17 cellular contexts compared by ENCODE assay signal in genomic region chr20:11221046-11221445, GRCh38.
DNase-seq lines count a peak whose midpoint lies in the region; ATAC-seq, FAIRE-seq and TF ChIP-seq lines count a peak whose summit lies in the region.
"Had no signal": no experiment of that assay in that cellular context is flagged by ENCODE, and none has a peak within 500 bp of the region (broad histone marks: within the 10 kb centered on the region; RNA-seq: fewer than 3 reads in every experiment).

No MANE protein-coding gene starts in this region.

- no peak overlapping the region for H2BK120ac ChIP-seq in H1 (replicated peaks; ENCODE audit: low read depth, low read length)

- TF ChIP-seq POLR2A in H1 (IDR thresholded peaks at IDR 0.05; ENCODE audit: control extremely low read depth in 1 of 2, low read depth in 2 of 2, low read length in 2 of 2), result no peak

- H3K27me3 ChIP-seq in H1 (replicated peaks in 1 of 4; ENCODE audit: control insufficient read depth in 3 of 4, extremely low read depth in 1 of 4, insufficient read depth in 3 of 4, low read length in 3 of 4), result peaks cover 0 to 1% (median 0%) of the 10 kb centered on the region in 4 experiments; a peak in 1 of 7 replicates
- H3K27me3 ChIP-seq: BE2C had no signal

- no peak overlapping the region for H3K4ac ChIP-seq in H1 (replicated peaks; ENCODE audit: insufficient read length, low read depth, low read length)

- CTCF ChIA-PET in H1 (lab: Charles Lee; ENCODE audit: partially characterized antibody), result interaction anchor here (1.1 to 1.9 kb wide), 3 partner anchors 11 to 47 kb away, joined by 3 to 6 read pairs (median 4); no protein-coding TSS in a partner anchor

- H4K20me1 ChIP-seq in H1 (replicated peaks in 1 of 2; ENCODE audit: control insufficient read depth in 1 of 2, insufficient read depth in 2 of 2, low read length in 2 of 2), result no peaks in the 10 kb centered on the region

- peak; percentile 9 for ATAC-seq in HG02798 (IDR thresholded peaks at IDR 0.05; ENCODE audit: poor library complexity, unreplicated experiment)

- H3K4me3 Mint-ChIP-seq in osteocyte (ENCODE audit: unreplicated experiment), result no peak overlapping the region
- H3K4me3 Mint-ChIP-seq: CD4-positive, alpha-beta memory T cell; HFFc6 had no signal

- no peak overlapping the region for H2BK15ac ChIP-seq in H1 (ENCODE audit: low read length)

- no peaks in the 10 kb centered on the region for H3K9me3 ChIP-seq in H1 (ENCODE audit: insufficient read depth in 2 of 2, low read depth in 1 of 2, low read length in 1 of 2)
- H3K9me3 ChIP-seq: BE2C had no signal

- no peak for FAIRE-seq in H1 (lab: Jason Lieb, UNC)
- FAIRE-seq: A204.1, G401.6 had no signal

- DNase-seq in H1 (ENCODE audit: low read depth in 1 of 2, low spot score in 2 of 2) (no peak), fibroblast of the aortic adventitia (ENCODE audit: low read depth) (peak; percentile 86), osteocyte (ENCODE audit: extremely low spot score, unreplicated experiment) (no peak), islet precursor cell (no peak), NCI-H1092 treated with DMSO at 0.1 percent for 48 hours (lab: John Stamatoyannopoulos, UW) (no peak)
- no peak for DNase-seq in stimulated activated CD4-positive, alpha-beta T cell treated with anti-CD3 and anti-CD28 coated beads, Interleukin-2, amount 100 ng/mL, for 24 hours
- DNase-seq: BE2C; CD4-positive, alpha-beta memory T cell; DMS79 treated with DMSO at 0.1 percent for 48 hours; EL; HCEC 1CT; HFFc6 had no signal

- no peak overlapping the region for H3K56ac ChIP-seq in H1 (replicated peaks; ENCODE audit: insufficient read length, low read depth, low read length)

- 87% methylated on average over 2 of the region's 2 CpGs; no CpG with 5 or more reads in 1 of the 2 experiments for WGBS in H1 (ENCODE audit: extremely low coverage in 1 of 2, insufficient coverage in 1 of 2, insufficient read length in 1 of 2, insufficient replicate concordance in 2 of 2, low coverage in 1 of 2, low lambda C conversion rate in 2 of 2, missing lambda C conversion rate in 1 of 2), 2 experiments

- H3K4me3 ChIP-seq in H1 (ENCODE audit: extremely low read depth in 1 of 4, insufficient read depth in 2 of 4, low read depth in 3 of 4, low read length in 4 of 4), result no peak overlapping the region
- H3K4me3 ChIP-seq in fibroblast of the aortic adventitia (ENCODE audit: low read depth, low read length), result no peak overlapping the region

- 0 out of 2 replicates have a peak overlapping the region, but pooled peaks have one; percentile 37 for H2AFZ ChIP-seq in H1 (ENCODE audit: low read length)

- H3K79me2 ChIP-seq in H1 (ENCODE audit: control insufficient read depth in 1 of 2, insufficient read depth in 2 of 2, low read length in 2 of 2), result no peaks in the 10 kb centered on the region

- no peaks in the 10 kb centered on the region for H3K4me1 ChIP-seq in H1 (replicated peaks in 1 of 4; ENCODE audit: control insufficient read depth in 3 of 4, insufficient read depth in 4 of 4, low read length in 3 of 4)
- H3K4me1 ChIP-seq: BE2C had no signal

- no peak for TF ChIP-seq RAD21 in H1 (IDR thresholded peaks at IDR 0.05 in 1 of 2, conservative IDR thresholded peaks at IDR 0.05 in 1 of 2; ENCODE audit: low read depth in 2 of 2, low read length in 2 of 2)

- no peaks in the 10 kb centered on the region for H3K9me3 Mint-ChIP-seq in osteocyte (ENCODE audit: unreplicated experiment)
- H3K9me3 Mint-ChIP-seq: HFFc6 had no signal

- no peak overlapping the region for H4K91ac ChIP-seq in H1 (replicated peaks; ENCODE audit: insufficient read length, low read length)

- no peaks in the 10 kb centered on the region for H3K27me3 Mint-ChIP-seq in osteocyte (ENCODE audit: unreplicated experiment)
- H3K27me3 Mint-ChIP-seq: CD4-positive, alpha-beta memory T cell had no signal

- no peak overlapping the region for H3K14ac ChIP-seq in H1 (ENCODE audit: insufficient read length)

- H3K36me3 Mint-ChIP-seq in osteocyte (ENCODE audit: unreplicated experiment), result no peaks in the 10 kb centered on the region
- H3K36me3 Mint-ChIP-seq: CD4-positive, alpha-beta memory T cell had no signal

- H2BK20ac ChIP-seq in H1 (ENCODE audit: low read length), result no peak overlapping the region

- H3K4me2 ChIP-seq in H1 (ENCODE audit: insufficient read depth in 1 of 2, low read depth in 2 of 2, low read length in 2 of 2), result no peak overlapping the region

- no peak overlapping the region for H2BK5ac ChIP-seq in H1 (ENCODE audit: low read depth, low read length)

- TF ChIP-seq EP300 in H1 (IDR thresholded peaks at IDR 0.05; ENCODE audit: borderline replicate concordance in 1 of 2, low read depth in 2 of 2, low read length in 2 of 2), result no peak

- no peaks in the 10 kb centered on the region for H3K36me3 ChIP-seq in H1 (ENCODE audit: control insufficient read depth in 2 of 4, insufficient read depth in 4 of 4, low read length in 3 of 4)
- H3K36me3 ChIP-seq: BE2C had no signal

- no peak overlapping the region for H2BK12ac ChIP-seq in H1 (ENCODE audit: low read depth, low read length)

- POLR2A ChIA-PET in H1 (lab: Charles Lee; ENCODE audit: partially characterized antibody), result no interaction called here

- no peak overlapping the region for H4K5ac ChIP-seq in H1 (ENCODE audit: insufficient read length, low read depth, low read length)

- H3K79me1 ChIP-seq in H1 (ENCODE audit: low read depth, low read length), result no peaks in the 10 kb centered on the region

- no peak overlapping the region for H3K23ac ChIP-seq in H1 (ENCODE audit: insufficient read length)

- no peak overlapping the region for H4K8ac ChIP-seq in H1 (ENCODE audit: extremely low read depth, insufficient read depth, low read length)

- H3K4me1 Mint-ChIP-seq in osteocyte (ENCODE audit: unreplicated experiment), result peaks cover 45% of the 10 kb centered on the region
- H3K4me1 Mint-ChIP-seq: CD4-positive, alpha-beta memory T cell had no signal

- H3K27ac ChIP-seq in H1 (ENCODE audit: low read depth, low read length), result no peak overlapping the region
- H3K27ac ChIP-seq: C4-2B, HL-60 had no signal

- H3K23me2 ChIP-seq in H1 (ENCODE audit: low read depth, low read length), result no peaks in the 10 kb centered on the region; the same call in 1 of the 2 replicates

- H3K18ac ChIP-seq in H1 (ENCODE audit: extremely low read depth, low read length), result no peak overlapping the region

- H2AK5ac ChIP-seq in H1 (ENCODE audit: low read depth, low read length), result no peak overlapping the region

- no peak overlapping the region for H3K9ac ChIP-seq in H1 (replicated peaks in 1 of 4; ENCODE audit: extremely low read depth in 1 of 4, low read depth in 3 of 4, low read length in 3 of 4)

- TF ChIP-seq CTCF in H1 (IDR thresholded peaks at IDR 0.05; ENCODE audit: control extremely low read depth in 1 of 3, insufficient read depth in 1 of 3, low read depth in 1 of 3, low read length in 3 of 3) (no peak), fibroblast of the aortic adventitia (IDR thresholded peaks at IDR 0.05; ENCODE audit: insufficient read depth, low read length) (no peak), osteocyte (IDR thresholded peaks at IDR 0.05) (no peak)

- peak overlapping the region; percentile 4 for H3K27ac Mint-ChIP-seq in osteocyte (ENCODE audit: unreplicated experiment)
- H3K27ac Mint-ChIP-seq: CD4-positive, alpha-beta memory T cell; HFFc6 had no signal

TF ChIP-seq in H1, 55 proteins besides CTCF, POLR2A, EP300 and RAD21:
- no peak for TF ChIP-seq RBBP5 (IDR thresholded peaks at IDR 0.05; ENCODE audit: borderline replicate concordance, low read depth, low read length)
- TF ChIP-seq TAF1 (IDR thresholded peaks at IDR 0.05; ENCODE audit: low read depth, low read length), result no peak
- no peak for TF ChIP-seq RXRA (IDR thresholded peaks at IDR 0.05; ENCODE audit: insufficient read depth, low read depth, low read length)
- TF ChIP-seq GABPA (IDR thresholded peaks at IDR 0.05; ENCODE audit: borderline replicate concordance, insufficient read depth, low read length), result no peak
- no peak for TF ChIP-seq CBX5 (IDR thresholded peaks at IDR 0.05; ENCODE audit: low read depth, low read length)
- no peak for TF ChIP-seq GTF2F1 (IDR thresholded peaks at IDR 0.05; ENCODE audit: borderline replicate concordance, low read depth, low read length)
- TF ChIP-seq CHD1 (IDR thresholded peaks at IDR 0.05; ENCODE audit: low read depth, low read length), result no peak
